Comparison of ENCODE assay signal across 1 cellular context in the genomic region with DNA sequence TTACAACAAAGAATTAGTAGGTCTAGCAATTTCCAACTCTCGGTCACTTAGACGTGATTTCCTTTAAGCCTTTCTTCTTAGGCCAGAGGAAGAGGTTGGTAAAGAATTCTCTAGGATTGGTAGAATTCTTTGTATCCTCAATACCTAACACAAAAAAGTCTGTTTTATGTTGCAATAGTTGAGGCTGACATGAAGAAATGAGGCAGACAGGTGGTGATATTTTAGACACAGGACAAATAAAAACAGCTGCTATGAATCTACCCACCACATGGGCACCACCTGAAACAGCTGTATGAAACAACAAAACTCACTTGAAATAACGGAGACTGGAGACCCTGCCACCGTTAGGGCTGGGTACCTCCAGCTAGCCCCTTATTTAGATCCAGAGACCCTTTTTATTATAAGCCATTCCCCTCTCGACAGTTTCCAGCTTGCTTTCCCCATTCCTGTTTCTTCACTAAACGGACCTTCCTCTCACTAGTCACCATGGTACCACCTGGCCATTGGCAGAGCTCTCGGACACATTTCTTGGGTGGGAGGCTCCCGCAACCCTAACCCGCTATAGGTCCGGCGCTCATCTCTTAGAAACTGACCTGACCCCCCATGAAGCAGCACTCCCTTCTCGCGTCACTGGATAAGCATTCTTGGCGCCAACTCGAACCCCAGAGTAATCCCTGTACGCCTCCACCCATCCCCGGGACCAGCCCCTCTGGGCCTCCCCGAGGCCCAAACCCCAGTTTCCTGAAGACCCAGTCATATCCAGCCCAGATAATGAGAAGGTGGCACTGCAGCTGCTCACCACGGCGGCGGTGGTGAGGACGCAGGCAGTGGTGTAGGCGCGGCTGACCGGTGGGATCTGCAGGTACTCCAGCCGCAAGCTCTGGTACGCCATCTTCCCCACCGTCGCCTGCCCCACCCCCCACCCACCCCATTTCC.
TF ChIP-seq lines count a peak whose summit lies in the region.

Gene DERL2, minus strand, starts transcription at position 909 of the 936 bp plus-strand sequence. Its CDS starts 17 bp downstream, at position 892.

TF ChIP-seq in K562, 482 proteins besides CTCF, POLR2A, EP300 and RAD21 (continued from another document and continues in another):
- TF ChIP-seq, protein P1, sequence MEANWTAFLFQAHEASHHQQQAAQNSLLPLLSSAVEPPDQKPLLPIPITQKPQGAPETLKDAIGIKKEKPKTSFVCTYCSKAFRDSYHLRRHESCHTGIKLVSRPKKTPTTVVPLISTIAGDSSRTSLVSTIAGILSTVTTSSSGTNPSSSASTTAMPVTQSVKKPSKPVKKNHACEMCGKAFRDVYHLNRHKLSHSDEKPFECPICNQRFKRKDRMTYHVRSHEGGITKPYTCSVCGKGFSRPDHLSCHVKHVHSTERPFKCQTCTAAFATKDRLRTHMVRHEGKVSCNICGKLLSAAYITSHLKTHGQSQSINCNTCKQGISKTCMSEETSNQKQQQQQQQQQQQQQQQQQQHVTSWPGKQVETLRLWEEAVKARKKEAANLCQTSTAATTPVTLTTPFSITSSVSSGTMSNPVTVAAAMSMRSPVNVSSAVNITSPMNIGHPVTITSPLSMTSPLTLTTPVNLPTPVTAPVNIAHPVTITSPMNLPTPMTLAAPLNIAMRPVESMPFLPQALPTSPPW (CRISPR knock-in tag; IDR thresholded peaks at IDR 0.05), result no peak
- peak; percentile 40 for TF ChIP-seq CHD1 (IDR thresholded peaks at IDR 0.05; ENCODE audit: low read length)
- TF ChIP-seq, protein P2, sequence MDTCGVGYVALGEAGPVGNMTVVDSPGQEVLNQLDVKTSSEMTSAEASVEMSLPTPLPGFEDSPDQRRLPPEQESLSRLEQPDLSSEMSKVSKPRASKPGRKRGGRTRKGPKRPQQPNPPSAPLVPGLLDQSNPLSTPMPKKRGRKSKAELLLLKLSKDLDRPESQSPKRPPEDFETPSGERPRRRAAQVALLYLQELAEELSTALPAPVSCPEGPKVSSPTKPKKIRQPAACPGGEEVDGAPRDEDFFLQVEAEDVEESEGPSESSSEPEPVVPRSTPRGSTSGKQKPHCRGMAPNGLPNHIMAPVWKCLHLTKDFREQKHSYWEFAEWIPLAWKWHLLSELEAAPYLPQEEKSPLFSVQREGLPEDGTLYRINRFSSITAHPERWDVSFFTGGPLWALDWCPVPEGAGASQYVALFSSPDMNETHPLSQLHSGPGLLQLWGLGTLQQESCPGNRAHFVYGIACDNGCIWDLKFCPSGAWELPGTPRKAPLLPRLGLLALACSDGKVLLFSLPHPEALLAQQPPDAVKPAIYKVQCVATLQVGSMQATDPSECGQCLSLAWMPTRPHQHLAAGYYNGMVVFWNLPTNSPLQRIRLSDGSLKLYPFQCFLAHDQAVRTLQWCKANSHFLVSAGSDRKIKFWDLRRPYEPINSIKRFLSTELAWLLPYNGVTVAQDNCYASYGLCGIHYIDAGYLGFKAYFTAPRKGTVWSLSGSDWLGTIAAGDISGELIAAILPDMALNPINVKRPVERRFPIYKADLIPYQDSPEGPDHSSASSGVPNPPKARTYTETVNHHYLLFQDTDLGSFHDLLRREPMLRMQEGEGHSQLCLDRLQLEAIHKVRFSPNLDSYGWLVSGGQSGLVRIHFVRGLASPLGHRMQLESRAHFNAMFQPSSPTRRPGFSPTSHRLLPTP (IDR thresholded peaks at IDR 0.05; ENCODE audit: borderline replicate concordance, extremely low read depth, insufficient read length), result no peak
- no peak for TF ChIP-seq KLF1 (tag; IDR thresholded peaks at IDR 0.05)
- TF ChIP-seq GABPB1 (CRISPR knock-in tag; IDR thresholded peaks at IDR 0.05), result no peak
- TF ChIP-seq ZNF518B (CRISPR knock-in tag; IDR thresholded peaks at IDR 0.05), result no peak
- TF ChIP-seq, protein P3, sequence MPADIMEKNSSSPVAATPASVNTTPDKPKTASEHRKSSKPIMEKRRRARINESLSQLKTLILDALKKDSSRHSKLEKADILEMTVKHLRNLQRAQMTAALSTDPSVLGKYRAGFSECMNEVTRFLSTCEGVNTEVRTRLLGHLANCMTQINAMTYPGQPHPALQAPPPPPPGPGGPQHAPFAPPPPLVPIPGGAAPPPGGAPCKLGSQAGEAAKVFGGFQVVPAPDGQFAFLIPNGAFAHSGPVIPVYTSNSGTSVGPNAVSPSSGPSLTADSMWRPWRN (IDR thresholded peaks at IDR 0.05; ENCODE audit: low read depth), result no peak
- no peak for TF ChIP-seq RBM39 (optimal IDR thresholded peaks at IDR 0.05; ENCODE audit: low read depth, low read length)
- peak; percentile 42; the same call in 1 of the 2 replicates for TF ChIP-seq RB1 (IDR thresholded peaks at IDR 0.05; ENCODE audit: low read depth)
- no peak for TF ChIP-seq CEBPZ (IDR thresholded peaks at IDR 0.05; ENCODE audit: borderline replicate concordance, low read depth, low read length)
- TF ChIP-seq PHB2 (IDR thresholded peaks at IDR 0.05; ENCODE audit: low read depth), result no peak
- TF ChIP-seq BMI1 (IDR thresholded peaks at IDR 0.05; ENCODE audit: low read length), result no peak
- TF ChIP-seq MAFK (IDR thresholded peaks at IDR 0.05; ENCODE audit: low read length), result no peak
- peak; percentile 75 for TF ChIP-seq PHF20 (IDR thresholded peaks at IDR 0.05; ENCODE audit: partially characterized antibody)
- TF ChIP-seq ZNF23 (CRISPR knock-in tag; IDR thresholded peaks at IDR 0.05), result no peak
- TF ChIP-seq NUFIP1 (IDR thresholded peaks at IDR 0.05; ENCODE audit: partially characterized antibody), result no peak
- TF ChIP-seq ZNF431 (CRISPR knock-in tag; IDR thresholded peaks at IDR 0.05), result no peak
- TF ChIP-seq ZNF76 (CRISPR knock-in tag; IDR thresholded peaks at IDR 0.05; ENCODE audit: borderline replicate concordance), result no peak
- no peak for TF ChIP-seq CHD7 (IDR thresholded peaks at IDR 0.05; ENCODE audit: low read depth, low read length)
- TF ChIP-seq CSDE1 (IDR thresholded peaks at IDR 0.05), result no peak
- no peak for TF ChIP-seq TOE1 (IDR thresholded peaks at IDR 0.05; ENCODE audit: borderline replicate concordance)
- no peak for TF ChIP-seq TOE1 (CRISPR knock-in tag; IDR thresholded peaks at IDR 0.05; ENCODE audit: borderline replicate concordance, low read depth)
- no peak for TF ChIP-seq ZNF785 (CRISPR knock-in tag; IDR thresholded peaks at IDR 0.05)
- TF ChIP-seq, protein P4, sequence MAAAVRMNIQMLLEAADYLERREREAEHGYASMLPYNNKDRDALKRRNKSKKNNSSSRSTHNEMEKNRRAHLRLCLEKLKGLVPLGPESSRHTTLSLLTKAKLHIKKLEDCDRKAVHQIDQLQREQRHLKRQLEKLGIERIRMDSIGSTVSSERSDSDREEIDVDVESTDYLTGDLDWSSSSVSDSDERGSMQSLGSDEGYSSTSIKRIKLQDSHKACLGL (CRISPR knock-in tag; IDR thresholded peaks at IDR 0.05; ENCODE audit: borderline replicate concordance, poor library complexity, severe bottlenecking), result no peak
